In the genomic region with DNA sequence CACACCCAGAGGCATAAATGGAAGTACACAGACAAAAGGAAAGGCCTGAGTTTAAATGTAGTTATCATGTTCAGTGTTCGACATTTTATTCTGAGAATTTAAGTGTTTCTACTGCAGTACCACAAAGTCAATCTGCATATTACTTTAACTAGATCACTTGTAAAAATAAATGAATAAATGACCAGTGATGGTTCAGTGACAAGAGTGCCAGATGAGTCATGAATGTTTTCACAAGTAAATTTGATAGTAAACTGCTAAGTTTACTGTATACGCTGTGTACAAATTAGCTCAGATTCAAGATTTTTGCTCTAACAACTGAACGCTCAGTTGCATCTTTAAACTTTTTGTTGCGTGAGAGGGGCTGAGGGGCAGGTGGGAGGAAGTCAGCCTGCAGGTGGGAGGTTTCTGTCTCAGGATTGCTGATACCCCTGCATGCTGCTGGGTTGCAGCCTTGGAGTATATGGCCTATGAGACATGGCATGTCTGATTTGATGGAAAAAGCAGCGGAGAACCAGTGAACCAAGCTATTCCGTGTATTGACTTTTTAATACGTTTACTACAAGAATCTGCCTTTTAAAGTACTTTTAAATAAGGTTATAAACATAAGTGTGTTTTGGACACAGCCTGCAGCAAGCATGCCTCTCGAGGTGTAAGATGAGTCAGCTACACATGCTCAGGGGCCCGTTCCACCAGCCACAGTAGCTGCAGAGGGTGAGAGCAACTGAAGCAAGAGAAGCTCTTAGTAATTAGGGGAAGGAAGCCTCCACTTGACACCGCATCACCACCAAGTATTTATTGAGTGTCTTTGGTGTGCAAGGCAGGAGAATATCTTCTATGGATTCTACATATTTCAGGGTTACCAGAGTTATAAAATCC, we compare ENCODE assay signal across 9 cellular contexts.
DNase-seq lines count a peak whose midpoint lies in the region; ATAC-seq lines count a peak whose summit lies in the region.
"Had no signal": no experiment of that assay in that cellular context is flagged by ENCODE, and none has a peak within 500 bp of the region (broad histone marks: within the 10 kb centered on the region; RNA-seq: fewer than 3 reads in every experiment).

No MANE protein-coding gene starts in this region.

- peaks cover 4% of the 10 kb centered on the region for H3K27me3 Mint-ChIP-seq in activated CD4-positive, alpha-beta T cell treated with anti-CD3 and anti-CD28 coated beads for 36 hours

- H3K9me3 Mint-ChIP-seq in activated CD4-positive, alpha-beta T cell treated with anti-CD3 and anti-CD28 coated beads for 36 hours (ENCODE audit: low read depth), result no peaks in the 10 kb centered on the region

- no peak overlapping the region for H3K27ac Mint-ChIP-seq in activated CD4-positive, alpha-beta T cell treated with anti-CD3 and anti-CD28 coated beads for 36 hours

- CTCF ChIA-PET in activated CD4-positive, alpha-beta T cell treated with anti-CD3 and anti-CD28 coated beads for 36 hours (lab: Charles Lee), result no interaction called here

- no peak overlapping the region for H3K4me3 Mint-ChIP-seq in activated CD4-positive, alpha-beta T cell treated with anti-CD3 and anti-CD28 coated beads for 36 hours

- H3K9ac ChIP-seq in adipocyte (ENCODE audit: low read length), result no peak overlapping the region
- H3K9ac ChIP-seq: BLaER1 had no signal

- no peaks in the 10 kb centered on the region for H3K36me3 ChIP-seq in adipocyte (ENCODE audit: control insufficient read depth, insufficient read depth, low read length, severe bottlenecking)
- H3K36me3 ChIP-seq: BLaER1 had no signal

- POLR2A ChIA-PET in activated CD4-positive, alpha-beta T cell treated with anti-CD3 and anti-CD28 coated beads for 36 hours (lab: Charles Lee), result no interaction called here

- no peaks in the 10 kb centered on the region for H3K27me3 ChIP-seq in adipocyte (replicated peaks; ENCODE audit: control insufficient read depth, insufficient read depth, low read length)
- H3K27me3 ChIP-seq: BLaER1 had no signal

- peak; percentile 53 for ATAC-seq in activated CD4-positive, alpha-beta T cell treated with anti-CD3 and anti-CD28 coated beads for 36 hours
- ATAC-seq in HG03103 (IDR thresholded peaks at IDR 0.05; ENCODE audit: low read depth, unreplicated experiment), result peak; percentile 81

- no peaks in the 10 kb centered on the region for H3K4me1 Mint-ChIP-seq in activated CD4-positive, alpha-beta T cell treated with anti-CD3 and anti-CD28 coated beads for 36 hours

- H3K9me3 ChIP-seq in adipocyte (ENCODE audit: control insufficient read depth, low read length), result no peaks in the 10 kb centered on the region
- H3K9me3 ChIP-seq: BLaER1 had no signal

- DNase-seq in activated CD4-positive, alpha-beta T cell treated with anti-CD3 and anti-CD28 coated beads for 36 hours, result peak; percentile 26
- DNase-seq in activated CD4-positive, alpha-beta T cell treated with anti-CD3 and anti-CD28 coated beads, Interleukin-2, amount 50 U/mL, for 1 hour, result no peak
- DNase-seq in adipocyte (ENCODE audit: low read depth) (peak; percentile 28), pulmonary artery endothelial cell (ENCODE audit: low read depth, low spot score) (peak; percentile 35), Ammon's horn (ENCODE audit: low spot score) (no peak), NCI-H1694 (lab: John Stamatoyannopoulos, UW) (no peak), AG20443 (ENCODE audit: low spot score) (no peak)

- no peak overlapping the region for H3K4me3 ChIP-seq in adipocyte (ENCODE audit: low read length)
- H3K4me3 ChIP-seq: BLaER1 had no signal

- intact Hi-C loops in activated CD4-positive, alpha-beta T cell treated with anti-CD3 and anti-CD28 coated beads for 36 hours (cut with DNase I, micrococcal nuclease), result no loop called here

- H3K36me3 Mint-ChIP-seq in activated CD4-positive, alpha-beta T cell treated with anti-CD3 and anti-CD28 coated beads for 36 hours (ENCODE audit: low read depth), result no peaks in the 10 kb centered on the region

- H3K4me1 ChIP-seq in adipocyte (ENCODE audit: control insufficient read depth, insufficient read depth, low read length), result peaks cover 30% of the 10 kb centered on the region

Comparison
In these comparisons a context has a peak if more than half of its experiments do, and no peak if none do; other contexts are left out.
1. DNase-seq: peak in activated CD4-positive, alpha-beta T cell treated with anti-CD3 and anti-CD28 coated beads for 36 hours (single experiment), adipocyte (single experiment) and pulmonary artery endothelial cell (single experiment); none in activated CD4-positive, alpha-beta T cell treated with anti-CD3 and anti-CD28 coated beads, Interleukin-2, amount 50 U/mL, for 1 hour (single experiment), Ammon's horn (single experiment), NCI-H1694 (single experiment) and AG20443 (single experiment).